In genomic region chr10:71263376-71263775, GRCh38 we compare ENCODE assay signal across 14 cellular contexts. TPM values are rescaled to one million over a fixed set of nuclear protein-coding genes. Genes with fewer than 3 reads are reported as not detected.
DNase-seq lines count a peak whose midpoint lies in the region; ATAC-seq and TF ChIP-seq lines count a peak whose summit lies in the region.
"Had no signal": no experiment of that assay in that cellular context is flagged by ENCODE, and none has a peak within 500 bp of the region (broad histone marks: within the 10 kb centered on the region; RNA-seq: fewer than 3 reads in every experiment).

No MANE protein-coding gene starts in this region.

- BruUV-seq in A673 (replicated peaks; lab: Mats Ljungman, UMichigan): no TSS peak

- CTCF ChIA-PET in A673 (lab: Charles Lee): no interaction called here

- TF ChIP-seq CTCF in A673 (conservative IDR thresholded peaks at IDR 0.05; ENCODE audit: low read depth, low read length): no peak
- TF ChIP-seq CTCF in neural crest cell (conservative IDR thresholded peaks at IDR 0.05): no peak

- H3K27ac Mint-ChIP-seq in neural crest cell (ENCODE audit: unreplicated experiment): peak overlapping the region; percentile 29

- H3K27ac ChIP-seq in A673 (ENCODE audit: low read depth, low read length, poor library complexity, severe bottlenecking): peak overlapping the region; percentile 24
- H3K27ac ChIP-seq: foreskin keratinocyte had no signal

- H3K9me3 Mint-ChIP-seq in neural crest cell: no peaks in the 10 kb centered on the region

- H3K4me3 Mint-ChIP-seq in neural crest cell: no peak overlapping the region

- no peaks in the 10 kb centered on the region for H3K36me3 ChIP-seq in A673 (ENCODE audit: insufficient read depth, low read length, poor library complexity, severe bottlenecking)

- no peak overlapping the region for H3K4me3 ChIP-seq in A673 (ENCODE audit: low read depth, low read length, poor library complexity, severe bottlenecking)

- DNase-seq in A673 (ENCODE audit: low spot score) (no peak), NCI-H2227 treated with DMSO at 0.1 percent for 48 hours (lab: John Stamatoyannopoulos, UW) (peak; percentile 84), globus pallidus (ENCODE audit: low spot score) (peak; percentile 87), neural crest cell (ENCODE audit: low read depth, low spot score) (no peak), DMS114 treated with DMSO at 0.1 percent for 48 hours (lab: John Stamatoyannopoulos, UW; ENCODE audit: unreplicated experiment) (no peak), NCI-H510A (lab: John Stamatoyannopoulos, UW) (no peak), GM19238 (ENCODE audit: insufficient read length, low spot score) (no peak)
- DNase-seq: activated CD4-positive, CD25-positive, alpha-beta regulatory T cell; DND-41; foreskin keratinocyte; kidney glomerular epithelial cell; NCI-H2081; stimulated activated CD4-positive, alpha-beta T cell treated with anti-CD3 and anti-CD28 coated beads, Interleukin-15, amount 100 ng/mL, for 24 hours had no signal

- ATAC-seq in GM18867 (IDR thresholded peaks at IDR 0.05; ENCODE audit: unreplicated experiment): no peak
- ATAC-seq: foreskin keratinocyte had no signal

- H3K4me1 Mint-ChIP-seq in neural crest cell: peaks cover 30% of the 10 kb centered on the region

- H3K4me1 ChIP-seq in A673 (ENCODE audit: insufficient read depth, low read length, poor library complexity, severe bottlenecking): peaks cover 58% of the 10 kb centered on the region

- intact Hi-C loops in A673 (cut with micrococcal nuclease; ENCODE audit: unreplicated experiment): no loop called here

- H3K36me3 Mint-ChIP-seq in neural crest cell (ENCODE audit: low read depth): no peaks in the 10 kb centered on the region

- H3K9me3 ChIP-seq in A673 (ENCODE audit: low read depth, low read length, poor library complexity, severe bottlenecking): no peaks in the 10 kb centered on the region

- POLR2A ChIA-PET in A673 (lab: Charles Lee; ENCODE audit: low non-redundant PET): no interaction called here

- peaks cover 15% of the 10 kb centered on the region for H3K27me3 Mint-ChIP-seq in neural crest cell (ENCODE audit: low read depth)

- H3K27me3 ChIP-seq in A673 (replicated peaks; ENCODE audit: insufficient read depth, low read depth, low read length, poor library complexity): no peaks in the 10 kb centered on the region

RNA-seq across cellular contexts. Expression of gene UNC5B, which starts 51.0 kb away (rescaled TPM):
- total RNA-seq in A673 (2021): 8.2 and 9.9 TPM in 2 replicates
- total RNA-seq in neural crest cell: 1.3 TPM in 2 replicates

RNA-seq across cellular contexts. Expression of gene SLC29A3, which starts 55.7 kb away (rescaled TPM):
- total RNA-seq in A673 (2021): 6.1 and 6.6 TPM in 2 replicates
- total RNA-seq in neural crest cell: 5.3 and 6.0 TPM in 2 replicates

Comparison
In these comparisons a context has a peak if more than half of its experiments do, and no peak if none do; other contexts are left out.
1. DNase-seq: peak in NCI-H2227 treated with DMSO at 0.1 percent for 48 hours (single experiment) and globus pallidus (single experiment); none in A673 (single experiment), neural crest cell (single experiment), DMS114 treated with DMSO at 0.1 percent for 48 hours (single experiment), NCI-H510A (single experiment) and GM19238 (single experiment).